ENCODE assay signal across 8 cellular contexts in genomic region chr20:53737404-53738038, GRCh38.
DNase-seq lines count a peak whose midpoint lies in the region; ATAC-seq and TF ChIP-seq lines count a peak whose summit lies in the region.

No MANE protein-coding gene starts in this region.

- CTCF ChIA-PET in activated CD8-positive, alpha-beta T cell treated with anti-CD3 and anti-CD28 coated beads for 36 hours (lab: Charles Lee): interaction anchor here (1.0 to 2.5 kb wide), 6 partner anchors 11 to 207 kb away, joined by 3 to 11 read pairs (median 4); no protein-coding TSS in a partner anchor
- CTCF ChIA-PET in A673 (lab: Charles Lee): no interaction called here

- 30 to 34% methylated on average over 8 of the region's 8 CpGs for WGBS in heart right ventricle, 2 donors
- 22% methylated on average over 8 of the region's 8 CpGs for WGBS in right lobe of liver (ENCODE audit: insufficient coverage, low coverage, low lambda C conversion rate, missing lambda C conversion rate)

- no peaks in the 10 kb centered on the region for H3K36me3 Mint-ChIP-seq in activated CD8-positive, alpha-beta T cell treated with anti-CD3 and anti-CD28 coated beads for 36 hours (ENCODE audit: low read depth)

- BruUV-seq in A673 (replicated peaks; lab: Mats Ljungman, UMichigan): no TSS peak

- H3K27me3 Mint-ChIP-seq in activated CD8-positive, alpha-beta T cell treated with anti-CD3 and anti-CD28 coated beads for 36 hours: no peaks in the 10 kb centered on the region

- no peaks in the 10 kb centered on the region for H3K9me3 Mint-ChIP-seq in activated CD8-positive, alpha-beta T cell treated with anti-CD3 and anti-CD28 coated beads for 36 hours

- no peaks in the 10 kb centered on the region for H3K27me3 ChIP-seq in heart right ventricle
- no peaks in the 10 kb centered on the region for H3K27me3 ChIP-seq in right lobe of liver
- no peaks in the 10 kb centered on the region for H3K27me3 ChIP-seq in A673 (replicated peaks; ENCODE audit: insufficient read depth, low read depth, low read length, poor library complexity)

- H3K27ac ChIP-seq in heart right ventricle: peak overlapping the region in 9 of 10 donors; percentile 48 to 86 (median 80)
- H3K27ac ChIP-seq in right lobe of liver: peak overlapping the region; percentile 84 to 97 (median 97)
- no peak overlapping the region for H3K27ac ChIP-seq in A673 (ENCODE audit: low read depth, low read length, poor library complexity, severe bottlenecking)

- TF ChIP-seq CTCF in heart right ventricle (IDR thresholded peaks at IDR 0.05) (no peak), right lobe of liver (IDR thresholded peaks at IDR 0.05) (no peak), A673 (conservative IDR thresholded peaks at IDR 0.05; ENCODE audit: low read depth, low read length) (no peak)
- no peak for TF ChIP-seq CTCF in activated CD8-positive, alpha-beta T cell treated with anti-CD3 and anti-CD28 coated beads for 36 hours (IDR thresholded peaks at IDR 0.05)

- H3K4me1 ChIP-seq in heart right ventricle (peaks cover 6 to 69% (median 47%) of the 10 kb centered on the region in 9 donors), right lobe of liver (peaks cover 0 to 30% (median 6%) of the 10 kb centered on the region in 4 donors), A673 (ENCODE audit: insufficient read depth, low read length, poor library complexity, severe bottlenecking) (peaks cover 38% of the 10 kb centered on the region)

- peak overlapping the region; percentile 60 for H3K4me3 Mint-ChIP-seq in activated CD8-positive, alpha-beta T cell treated with anti-CD3 and anti-CD28 coated beads for 36 hours

- H3K27ac Mint-ChIP-seq in activated CD8-positive, alpha-beta T cell treated with anti-CD3 and anti-CD28 coated beads for 36 hours: peak overlapping the region; percentile 87

- intact Hi-C loops in heart right ventricle (cut with DNase I): loop anchor here in 4 of 10 donors (5.0 to 10.0 kb wide), 6 partner anchors 90 to 163 kb away; no protein-coding TSS in a partner anchor
- intact Hi-C loops in Right ventricle myocardium superior (cut with DNase I): loop anchor here (5.0 to 10.0 kb wide), 3 partner anchors 113 to 207 kb away; partner anchors contain the start of gene ZNF217
- intact Hi-C loops in activated CD8-positive, alpha-beta T cell treated with anti-CD3 and anti-CD28 coated beads for 36 hours (cut with micrococcal nuclease): no loop called here
- intact Hi-C loops in right lobe of liver (cut with DNase I): no loop called here
- intact Hi-C loops in A673 (cut with micrococcal nuclease; ENCODE audit: unreplicated experiment): no loop called here

- H3K9me3 ChIP-seq in heart right ventricle: no peaks in the 10 kb centered on the region
- H3K9me3 ChIP-seq in right lobe of liver: no peaks in the 10 kb centered on the region
- H3K9me3 ChIP-seq in A673 (ENCODE audit: low read depth, low read length, poor library complexity, severe bottlenecking): no peaks in the 10 kb centered on the region

- DNase-seq in heart right ventricle (no peak), Right ventricle myocardium superior (no peak), right lobe of liver (no peak), A673 (ENCODE audit: low spot score) (no peak), NCI-H345 (lab: John Stamatoyannopoulos, UW) (no peak)
- no peak for DNase-seq in activated CD8-positive, alpha-beta T cell treated with anti-CD3 and anti-CD28 coated beads for 36 hours

- POLR2A ChIA-PET in activated CD8-positive, alpha-beta T cell treated with anti-CD3 and anti-CD28 coated beads for 36 hours (lab: Charles Lee): interaction anchor here (0.6 to 2.1 kb wide), 5 partner anchors 13 to 124 kb away, joined by 3 to 7 read pairs (median 3); no protein-coding TSS in a partner anchor
- POLR2A ChIA-PET in A673 (lab: Charles Lee; ENCODE audit: low non-redundant PET): interaction anchor here (0.5 kb wide), 1 partner anchor 91 kb away, joined by 5 read pairs; no protein-coding TSS in a partner anchor

- ATAC-seq in heart right ventricle (peak in 2 of 8 donors; percentile 20 to 29), Right ventricle myocardium superior (ENCODE audit: poor library complexity) (no peak), right lobe of liver (peak; percentile 11 to 39 (median 17)), HG02798 (IDR thresholded peaks at IDR 0.05; ENCODE audit: poor library complexity, unreplicated experiment) (no peak), GM21515 (IDR thresholded peaks at IDR 0.05; ENCODE audit: unreplicated experiment) (no peak)
- no peak for ATAC-seq in activated CD8-positive, alpha-beta T cell treated with anti-CD3 and anti-CD28 coated beads for 36 hours

- peaks cover 55% of the 10 kb centered on the region for H3K4me1 Mint-ChIP-seq in activated CD8-positive, alpha-beta T cell treated with anti-CD3 and anti-CD28 coated beads for 36 hours (ENCODE audit: low read depth)

- H3K36me3 ChIP-seq in heart right ventricle (no peaks in the 10 kb centered on the region), right lobe of liver (no peaks in the 10 kb centered on the region), A673 (ENCODE audit: insufficient read depth, low read length, poor library complexity, severe bottlenecking) (no peaks in the 10 kb centered on the region)

- H3K4me3 ChIP-seq in heart right ventricle (peak overlapping the region in 4 of 10 donors; percentile 13 to 43 (median 30)), right lobe of liver (peak overlapping the region in 2 of 3 donors; percentile 21 to 31), A673 (ENCODE audit: low read depth, low read length, poor library complexity, severe bottlenecking) (no peak overlapping the region)

- no peak for TF ChIP-seq POLR2A in right lobe of liver (IDR thresholded peaks at IDR 0.05)

Comparison
In these comparisons a context has a peak if more than half of its experiments do, and no peak if none do; other contexts are left out.
1. ATAC-seq: peak in right lobe of liver (4 of 4); none in Right ventricle myocardium superior (single experiment), activated CD8-positive, alpha-beta T cell treated with anti-CD3 and anti-CD28 coated beads for 36 hours (single experiment), HG02798 (single experiment) and GM21515 (single experiment).